Comparison of ENCODE assay signal across 22 cellular contexts in the genomic region with DNA sequence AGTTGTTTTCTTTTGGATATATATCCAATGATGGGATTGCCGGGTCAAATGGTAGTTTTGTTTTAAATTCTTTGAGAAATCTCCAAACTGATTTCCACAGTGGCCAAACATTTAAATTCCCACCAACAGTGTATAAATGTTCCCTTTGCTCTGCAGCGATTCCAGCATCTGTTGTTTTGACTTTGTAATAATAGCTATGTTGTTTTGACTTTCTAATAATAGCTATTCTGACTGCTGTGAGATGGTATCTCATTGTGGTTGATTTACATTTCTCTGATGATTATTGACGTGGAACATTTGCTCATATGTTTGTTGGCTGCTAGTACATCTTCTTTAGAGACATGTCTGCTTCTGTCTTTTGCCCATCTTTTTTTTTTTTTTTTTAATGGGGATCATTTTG.
DNase-seq lines count a peak whose midpoint lies in the region; ATAC-seq and FAIRE-seq lines count a peak whose summit lies in the region.
"Had no signal": no experiment of that assay in that cellular context is flagged by ENCODE, and none has a peak within 500 bp of the region (broad histone marks: within the 10 kb centered on the region; RNA-seq: fewer than 3 reads in every experiment).

No MANE protein-coding gene starts in this region.

- no peak for FAIRE-seq in urothelium cell line (lab: Jason Lieb, UNC)
- FAIRE-seq: G401.6 had no signal

- peak; percentile 46 for ATAC-seq in GM18861 (IDR thresholded peaks at IDR 0.05; ENCODE audit: unreplicated experiment)

- DNase-seq in DMS 273 (lab: John Stamatoyannopoulos, UW; ENCODE audit: unreplicated experiment) (peak; percentile 1), brain pericyte (ENCODE audit: low read depth, low spot score) (peak; percentile 12), myocyte (ENCODE audit: low read depth) (peak; percentile 48), urothelium cell line (ENCODE audit: low spot score) (no peak), NCI-H1417 (lab: John Stamatoyannopoulos, UW) (no peak), anterior cingulate cortex (lab: John Stamatoyannopoulos, UW) (no peak)
- DNase-seq: 8988T, ACHN, Calu3, GOT3, HFFc6, NCI-H1092 treated with DMSO at 0.1 percent for 48 hours, NCI-H146, NCI-H1930, NCI-H2107, NCI-H446 treated with DMSO at 0.1 percent for 48 hours, NCI-H526, NCI-H82, Right ventricle myocardium superior, RPMI8226 had no signal

Comparison
In these comparisons a context has a peak if more than half of its experiments do, and no peak if none do; other contexts are left out.
1. DNase-seq: peak in DMS 273 (single experiment), brain pericyte (single experiment) and myocyte (single experiment); none in urothelium cell line (single experiment), NCI-H1417 (0 of 3) and anterior cingulate cortex (0 of 58).